In genomic region chr5:9626955-9627354, GRCh38 we compare ENCODE assay signal across 38 cellular contexts. TPM values are rescaled to one million over a fixed set of nuclear protein-coding genes. Genes with fewer than 3 reads are reported as not detected.
"Had no signal": no experiment of that assay in that cellular context is flagged by ENCODE, and none has a peak within 500 bp of the region (broad histone marks: within the 10 kb centered on the region; RNA-seq: fewer than 3 reads in every experiment).

No MANE protein-coding gene starts in this region.

- H3K36me3 ChIP-seq: adrenal gland, ascending aorta, brain microvascular endothelial cell, colonic mucosa, esophagus squamous epithelium, gastroesophageal sphincter, heart right ventricle had no signal

- H3K9me3 ChIP-seq: adrenal gland, ascending aorta, colonic mucosa, esophagus squamous epithelium, gastroesophageal sphincter, heart right ventricle had no signal

- DNase-seq: activated CD4-positive, alpha-beta memory T cell treated with anti-CD3 and anti-CD28 coated beads for 36 hours; activated CD4-positive, alpha-beta T cell treated with anti-CD3 and anti-CD28 coated beads for 36 hours; activated CD4-positive, alpha-beta T cell treated with anti-CD3 and anti-CD28 coated beads, Interleukin-2, amount 10 ng/mL, durations not matched to agents 24 days and 14 days; activated CD4-positive, CD25-positive, alpha-beta regulatory T cell; activated CD4-positive, CD25-positive, alpha-beta regulatory T cell treated with anti-CD3 and anti-CD28 coated beads, Interleukin-2, amount 50 U/mL, for 72 hours; activated CD8-positive, alpha-beta memory T cell treated with anti-CD3 and anti-CD28 coated beads, Interleukin-2, amount 10 ng/mL, durations not matched to agents 7 days and 5 days; activated CD8-positive, alpha-beta memory T cell treated with anti-CD3 and anti-CD28 coated beads, Interleukin-2, amount 50 U/mL, for 4 hours; activated CD8-positive, alpha-beta T cell treated with anti-CD3 and anti-CD28 coated beads, Interleukin-2, amount 10 ng/mL, durations not matched to agents 7 days and 5 days; activated effector memory CD4-positive, alpha-beta T cell treated with anti-CD3 and anti-CD28 coated beads, Interleukin-2, amount 50 U/mL, for 16 hours; activated naive CD4-positive, alpha-beta T cell treated with anti-CD3 and anti-CD28 coated beads for 36 hours; activated naive CD8-positive, alpha-beta T cell treated with anti-CD3 and anti-CD28 coated beads for 36 hours; activated naive CD8-positive, alpha-beta T cell treated with anti-CD3 and anti-CD28 coated beads, Interleukin-2, amount 50 U/mL, for 24 hours; activated T-cell treated with anti-CD3 and anti-CD28 coated beads, Interleukin-2, amount 50 U/mL, for 1 hour; activated T-cell treated with anti-CD3 and anti-CD28 coated beads, Interleukin-2, amount 50 U/mL, for 48 hours; adrenal gland; amygdala; brain microvascular endothelial cell; colonic mucosa; effector CD8-positive, alpha-beta T cell; esophagus squamous epithelium; foreskin melanocyte; heart right ventricle; T-helper 1 cell; T-helper 17 cell; T1000 had no signal

- H3K27ac ChIP-seq: adrenal gland, ascending aorta, brain microvascular endothelial cell, colonic mucosa, epithelial cell of prostate, esophagus squamous epithelium, gastroesophageal sphincter, heart right ventricle had no signal

- H3K27me3 ChIP-seq: adrenal gland, ascending aorta, brain microvascular endothelial cell, colonic mucosa, esophagus squamous epithelium, gastroesophageal sphincter, heart right ventricle had no signal

- H3K4me3 ChIP-seq: adrenal gland, ascending aorta, colonic mucosa, esophagus squamous epithelium, gastroesophageal sphincter, heart right ventricle had no signal

- ATAC-seq: activated CD4-positive, alpha-beta T cell treated with anti-CD3 and anti-CD28 coated beads for 36 hours; activated CD8-positive, alpha-beta memory T cell treated with anti-CD3 and anti-CD28 coated beads, Interleukin-2, amount 10 ng/mL, durations not matched to agents 7 days and 5 days; activated CD8-positive, alpha-beta T cell treated with anti-CD3 and anti-CD28 coated beads, Interleukin-2, amount 10 ng/mL, durations not matched to agents 7 days and 5 days; activated naive CD8-positive, alpha-beta T cell treated with anti-CD3 and anti-CD28 coated beads, Interleukin-2, amount 50 U/mL, for 24 hours; gastroesophageal sphincter; heart right ventricle; T-helper 17 cell had no signal

- H3K4me1 ChIP-seq: adrenal gland, colonic mucosa, esophagus squamous epithelium had no signal

RNA-seq across cellular contexts. Expression of gene TAS2R1, which starts 3.2 kb away (rescaled TPM):
- total RNA-seq: activated CD4-positive, alpha-beta memory T cell treated with anti-CD3 and anti-CD28 coated beads for 36 hours; activated CD4-positive, alpha-beta T cell treated with anti-CD3 and anti-CD28 coated beads for 36 hours; activated CD4-positive, alpha-beta T cell treated with anti-CD3 and anti-CD28 coated beads, Interleukin-2, amount 10 ng/mL, durations not matched to agents 24 days and 14 days; activated CD8-positive, alpha-beta memory T cell treated with anti-CD3 and anti-CD28 coated beads for 36 hours; activated CD8-positive, alpha-beta memory T cell treated with anti-CD3 and anti-CD28 coated beads, Interleukin-2, amount 10 ng/mL, durations not matched to agents 7 days and 5 days; activated CD8-positive, alpha-beta T cell treated with anti-CD3 and anti-CD28 coated beads, Interleukin-2, amount 10 ng/mL, durations not matched to agents 7 days and 5 days; activated naive CD4-positive, alpha-beta T cell treated with anti-CD3 and anti-CD28 coated beads for 36 hours; activated naive CD8-positive, alpha-beta T cell treated with anti-CD3 and anti-CD28 coated beads for 36 hours; activated T-helper 1 cell treated with anti-CD3 and anti-CD28 coated beads, Interleukin-12 subunit alpha, Interleukin-12 subunit beta, Interleukin-2, Interleukin-4 antibody, amounts not matched to agents 30 ng/mL and 10 ng/mL and 1 ng/mL, durations not matched to agents 14 hours and 24 hours and 36 hours; activated T-helper 2 cell treated with anti-CD3 and anti-CD28 coated beads, Interferon-gamma antibody, Interleukin-2, Interleukin-4, amounts not matched to agents 10 μg/mL and 5 μg/mL and 100 μg/mL, durations not matched to agents 14 hours and 24 hours and 36 hours; adrenal gland; ascending aorta; bronchial epithelial cell; cardiac septum; colonic mucosa; dermis microvascular lymphatic vessel endothelial cell; endothelial cell of umbilical vein; esophagus squamous epithelium; fibroblast of lung; gastroesophageal sphincter; glomerular endothelial cell; heart right ventricle; T-helper 17 cell had no signal
- polyA plus RNA-seq: adrenal gland, endothelial cell of umbilical vein, esophagus, heart right ventricle had no signal
